Comparison of ENCODE assay signal across 15 cellular contexts in genomic region chr10:73229567-73229966, GRCh38. TPM values are rescaled to one million over a fixed set of nuclear protein-coding genes. Genes with fewer than 3 reads are reported as not detected.
DNase-seq lines count a peak whose midpoint lies in the region; ATAC-seq and TF ChIP-seq lines count a peak whose summit lies in the region.
"Had no signal": no experiment of that assay in that cellular context is flagged by ENCODE, and none has a peak within 500 bp of the region (broad histone marks: within the 10 kb centered on the region; RNA-seq: fewer than 3 reads in every experiment).

No MANE protein-coding gene starts in this region.

- H3K4me1 Mint-ChIP-seq in CD14-positive monocyte (peaks cover 32% of the 10 kb centered on the region), T-helper 17 cell (peaks cover 2% of the 10 kb centered on the region), memory B cell (no peaks in the 10 kb centered on the region)

- H3K4me3 Mint-ChIP-seq in CD14-positive monocyte (peak overlapping the region; percentile 59 to 75), T-helper 17 cell (no peak overlapping the region), memory B cell (no peak overlapping the region)
- H3K4me3 Mint-ChIP-seq: HFFc6 had no signal

- H3K9me3 ChIP-seq in T-helper 17 cell (ENCODE audit: control insufficient read depth, low read length, poor library complexity, severe bottlenecking): no peaks in the 10 kb centered on the region
- H3K9me3 ChIP-seq: Caco-2, MG63 had no signal

- no peak for TF ChIP-seq CTCF in CD14-positive monocyte (IDR thresholded peaks at IDR 0.05)

- DNase-seq in CD14-positive monocyte (ENCODE audit: low spot score): no peak
- peak; percentile 74 for DNase-seq in MV-4-11 (lab: John Stamatoyannopoulos, UW)
- DNase-seq in T-helper 17 cell: no peak
- no peak for DNase-seq in memory B cell (ENCODE audit: low spot score in 2 of 2)
- no peak for DNase-seq in OCI-M2 (lab: John Stamatoyannopoulos, UW; ENCODE audit: unreplicated experiment)
- DNase-seq in NCI-H748 (lab: John Stamatoyannopoulos, UW; ENCODE audit: unreplicated experiment): no peak
- no peak for DNase-seq in amniotic stem cell (lab: John Stamatoyannopoulos, UW)
- DNase-seq: Caco-2, HFFc6, MG63, NCI-H1436 treated with DMSO at 0.1 percent for 48 hours, NCI-H2081, NCI-H510A treated with DMSO at 0.1 percent for 48 hours, PC-3 had no signal

- H3K27me3 Mint-ChIP-seq in CD14-positive monocyte (ENCODE audit: low read depth in 3 of 3): no peaks in the 10 kb centered on the region
- H3K27me3 Mint-ChIP-seq in T-helper 17 cell: no peaks in the 10 kb centered on the region
- no peaks in the 10 kb centered on the region for H3K27me3 Mint-ChIP-seq in memory B cell

- ATAC-seq in T-helper 17 cell: no peak
- no peak for ATAC-seq in memory B cell (ENCODE audit: low read depth)
- no peak for ATAC-seq in HG03432 (IDR thresholded peaks at IDR 0.05; ENCODE audit: unreplicated experiment)
- ATAC-seq: PC-3 had no signal

- peak overlapping the region; percentile 8 to 87 (median 66) for H3K27ac Mint-ChIP-seq in CD14-positive monocyte
- H3K27ac Mint-ChIP-seq in T-helper 17 cell: peak overlapping the region; percentile 51
- H3K27ac Mint-ChIP-seq in memory B cell: peak overlapping the region; percentile 24
- H3K27ac Mint-ChIP-seq: HFFc6 had no signal

- intact Hi-C loops in CD14-positive monocyte (cut with micrococcal nuclease): no loop called here

- no peaks in the 10 kb centered on the region for H3K9me3 Mint-ChIP-seq in CD14-positive monocyte
- no peaks in the 10 kb centered on the region for H3K9me3 Mint-ChIP-seq in memory B cell
- H3K9me3 Mint-ChIP-seq: HFFc6 had no signal

- peaks cover 24 to 44% of the 10 kb centered on the region in 2 donors for H3K36me3 Mint-ChIP-seq in CD14-positive monocyte
- peaks cover 2% of the 10 kb centered on the region for H3K36me3 Mint-ChIP-seq in T-helper 17 cell (ENCODE audit: low read depth)
- H3K36me3 Mint-ChIP-seq in memory B cell: peaks cover 8% of the 10 kb centered on the region

RNA-seq across cellular contexts. Expression of gene DNAJC9, which starts 17.5 kb away (rescaled TPM):
- 1 to 10 TPM; 2.3 to 2.4 TPM for polyA plus RNA-seq in CD14-positive monocyte
- total RNA-seq in T-helper 17 cell: 10 to 100 TPM; 16.2 to 21.4 TPM

RNA-seq across cellular contexts. Expression of gene MRPS16, which starts 22.9 kb away (rescaled TPM):
- polyA plus RNA-seq in CD14-positive monocyte: 100 to 1,000 TPM in 1 of 2 donors, 10 to 100 TPM in 1; 78.6 to 102 TPM
- 10 to 100 TPM; 32.0 to 34.4 TPM for total RNA-seq in T-helper 17 cell

Comparison
In these comparisons a context has a peak if more than half of its experiments do, and no peak if none do; other contexts are left out.
1. H3K4me3 Mint-ChIP-seq: peak in CD14-positive monocyte (2 of 2); none in T-helper 17 cell (single experiment) and memory B cell (single experiment).
2. Peak in every context shown above with its lines, with median percentiles within 50 percentile points of each other: H3K27ac Mint-ChIP-seq.